In genomic region chr5:150731669-150732068, GRCh38 we compare ENCODE assay signal across 21 cellular contexts. TPM values are rescaled to one million over a fixed set of nuclear protein-coding genes. Genes with fewer than 3 reads are reported as not detected.
A peak's percentile ranks its signal among the peaks of the same experiment; 100 is the strongest.
DNase-seq lines count a peak whose midpoint lies in the region; ATAC-seq and TF ChIP-seq lines count a peak whose summit lies in the region.
"Had no signal": no experiment of that assay in that cellular context is flagged by ENCODE, and none has a peak within 500 bp of the region (broad histone marks: within the 10 kb centered on the region; RNA-seq: fewer than 3 reads in every experiment).

No MANE protein-coding gene starts in this region.

- no peak for DNase-seq in Right ventricle myocardium superior
- no peak for DNase-seq in cardiac septum (ENCODE audit: low spot score)
- peak; percentile 33 for DNase-seq in fibroblast of villous mesenchyme (ENCODE audit: low read depth)
- DNase-seq in medulla oblongata (ENCODE audit: extremely low spot score) = peak; percentile 79
- no peak for DNase-seq in upper lobe of right lung
- DNase-seq in islet precursor cell = no peak
- DNase-seq in KBM-7 = no peak
- DNase-seq: Calu3; CD4-positive, alpha-beta memory T cell; GF-D8; GM23248; Kasumi-1; MG63; NCI-H1105; NCI-H1694; NCI-H2227 treated with DMSO at 0.1 percent for 48 hours; NCI-H524 treated with DMSO at 0.1 percent for 48 hours had no signal

- H3K36me3 ChIP-seq in upper lobe of right lung = peaks cover 68% of the 10 kb centered on the region

- intact Hi-C loops in Right ventricle myocardium superior (cut with DNase I) (no loop called here), cardiac septum (cut with DNase I) (no loop called here), upper lobe of right lung (cut with DNase I) (no loop called here)

- H3K4me3 ChIP-seq in fibroblast of villous mesenchyme (ENCODE audit: low read depth, low read length) = no peak overlapping the region
- no peak overlapping the region for H3K4me3 ChIP-seq in upper lobe of right lung
- H3K4me3 ChIP-seq: GM23248, HAP-1, MG63, SJSA1 had no signal

- no peak overlapping the region for H3K27ac ChIP-seq in upper lobe of right lung
- H3K27ac ChIP-seq: GM23248, RWPE1, SJSA1 had no signal

- H3K4me1 ChIP-seq in upper lobe of right lung = peaks cover 8% of the 10 kb centered on the region
- H3K4me1 ChIP-seq: SJSA1 had no signal

- peak; percentile 63 for ATAC-seq in Right ventricle myocardium superior (ENCODE audit: poor library complexity)
- ATAC-seq in upper lobe of right lung = peak; percentile 75
- ATAC-seq in GM21447 (IDR thresholded peaks at IDR 0.05; ENCODE audit: unreplicated experiment) = no peak

- in situ Hi-C loops in KBM-7 (cut with MboI; ENCODE audit: low pct_unique_long_range_greater_than_20kb, low sequenced_read_pairs) = no loop called here

- TF ChIP-seq CTCF in fibroblast of villous mesenchyme (IDR thresholded peaks at IDR 0.05; ENCODE audit: insufficient read depth, low read depth, low read length) (no peak), upper lobe of right lung (IDR thresholded peaks at IDR 0.05) (no peak)

- no peaks in the 10 kb centered on the region for H3K27me3 ChIP-seq in upper lobe of right lung
- H3K27me3 ChIP-seq: MG63, SJSA1 had no signal

- no peaks in the 10 kb centered on the region for H3K9me3 ChIP-seq in upper lobe of right lung
- H3K9me3 ChIP-seq: HAP-1, SJSA1 had no signal

RNA-seq across cellular contexts. Expression of gene DCTN4, which starts 27.1 kb away (rescaled TPM):
- 45.2 TPM for total RNA-seq in Right ventricle myocardium superior
- total RNA-seq in cardiac septum = 44.9 TPM
- 48.3 and 66.1 TPM in 2 replicates for total RNA-seq in fibroblast of villous mesenchyme
- 68.5 TPM for total RNA-seq in upper lobe of right lung

RNA-seq across cellular contexts. Expression of gene RBM22, which starts 30.8 kb away (rescaled TPM):
- 26.9 TPM for total RNA-seq in Right ventricle myocardium superior
- 33.8 TPM for total RNA-seq in cardiac septum
- 18.7 and 29.8 TPM in 2 replicates for total RNA-seq in fibroblast of villous mesenchyme
- 51.2 TPM for total RNA-seq in upper lobe of right lung

RNA-seq across cellular contexts. Expression of gene SMIM3, which starts 46.9 kb away (rescaled TPM):
- total RNA-seq in Right ventricle myocardium superior = 15.6 TPM
- total RNA-seq in cardiac septum = 15.3 TPM
- 41.5 and 49.9 TPM in 2 replicates for total RNA-seq in fibroblast of villous mesenchyme
- 28.3 TPM for total RNA-seq in upper lobe of right lung

Comparison
In these comparisons a context has a peak if more than half of its experiments do, and no peak if none do; other contexts are left out.
1. DNase-seq: peak in fibroblast of villous mesenchyme (single experiment) and medulla oblongata (single experiment); none in Right ventricle myocardium superior (single experiment), cardiac septum (single experiment), upper lobe of right lung (single experiment), islet precursor cell (single experiment) and KBM-7 (single experiment).